9 cellular contexts compared by ENCODE assay signal in genomic region chr7:150737265-150738055, GRCh38. TPM values are rescaled to one million over a fixed set of nuclear protein-coding genes. Genes with fewer than 3 reads are reported as not detected.
A peak's percentile ranks its signal among the peaks of the same experiment; 100 is the strongest.
DNase-seq lines count a peak whose midpoint lies in the region; ATAC-seq and TF ChIP-seq lines count a peak whose summit lies in the region.
"Had no signal": no experiment of that assay in that cellular context is flagged by ENCODE, and none has a peak within 500 bp of the region (broad histone marks: within the 10 kb centered on the region; RNA-seq: fewer than 3 reads in every experiment).

Gene GIMAP5 (plus strand): TSS chr7:150737418. CDS start chr7:150740885, 3,467 bp downstream.

- 31 to 77% methylated on average over 14 of the region's 14 CpGs for WGBS in sigmoid colon, 2 donors

- H3K27ac Mint-ChIP-seq in T-cell: peak within 1 kb of the TSS; percentile 94 to 99
- no peak within 1 kb of the TSS for H3K27ac Mint-ChIP-seq in HFFc6

- intact Hi-C loops in colonic mucosa (cut with DNase I) (no loop called here), sigmoid colon (cut with DNase I) (no loop called here)

- H3K27me3 ChIP-seq in colonic mucosa (no peaks in the 10 kb centered on the region), sigmoid colon (no peaks in the 10 kb centered on the region)

- H3K4me3 Mint-ChIP-seq in T-cell (peak within 1 kb of the TSS; percentile 93 to 99 (median 93)), HFFc6 (no peak within 1 kb of the TSS)
- H3K4me3 Mint-ChIP-seq: neural crest cell had no signal

- H3K27me3 Mint-ChIP-seq in T-cell (no peaks in the 10 kb centered on the region), HFFc6 (ENCODE audit: insufficient read depth) (no peaks in the 10 kb centered on the region; the same call in 1 of the 2 replicates)

- no peak for TF ChIP-seq POLR2A in sigmoid colon (IDR thresholded peaks at IDR 0.05)

- DNase-seq in NK-92 treated with Interleukin-12 subunit alpha and Interleukin-12 subunit beta, amount 100 ng/mL, for 24 hours (lab: John Stamatoyannopoulos, UW): peak; percentile 61
- no peak for DNase-seq in NK-92 (lab: John Stamatoyannopoulos, UW; ENCODE audit: unreplicated experiment)
- peak in 19 of 34 experiments; percentile 21 to 74 (median 44) for DNase-seq in T-cell
- DNase-seq in colonic mucosa: no peak
- DNase-seq in sigmoid colon: no peak
- no peak for DNase-seq in NCI-H187 treated with DMSO at 0.1 percent for 48 hours (lab: John Stamatoyannopoulos, UW)
- DNase-seq in HFFc6: no peak

- TF ChIP-seq EP300 in sigmoid colon (IDR thresholded peaks at IDR 0.05): no peak

- peaks cover 65 to 86% (median 69%) of the 10 kb centered on the region in 3 donors for H3K4me1 Mint-ChIP-seq in T-cell
- no peaks in the 10 kb centered on the region for H3K4me1 Mint-ChIP-seq in HFFc6 (ENCODE audit: low read depth)

- TF ChIP-seq CTCF in colonic mucosa (IDR thresholded peaks at IDR 0.05) (no peak), sigmoid colon (IDR thresholded peaks at IDR 0.05) (no peak), HFFc6 (IDR thresholded peaks at IDR 0.05) (no peak)

- H3K27ac ChIP-seq in colonic mucosa: peak within 1 kb of the TSS; percentile 67
- H3K27ac ChIP-seq in sigmoid colon: peak within 1 kb of the TSS; percentile 57 to 72 (median 62)

- POLR2A ChIA-PET in T-cell (lab: Charles Lee): interaction anchor here in 1 of 2 donors (0.5 to 1.1 kb wide), 3 partner anchors 223 to 288 kb away, joined by 3 to 7 read pairs (median 3); partner anchors contain the start of gene GIMAP7

- peak within 1 kb of the TSS; percentile 29 for H3K4me3 ChIP-seq in colonic mucosa
- peak within 1 kb of the TSS; percentile 14 to 45 (median 36) for H3K4me3 ChIP-seq in sigmoid colon

- H3K9me3 ChIP-seq in colonic mucosa (no peaks in the 10 kb centered on the region), sigmoid colon (no peaks in the 10 kb centered on the region)

- CTCF ChIA-PET in T-cell (lab: Charles Lee): interaction anchor here in 1 of 2 donors (0.6 to 0.8 kb wide), 2 partner anchors 22 to 288 kb away, joined by 3 read pairs; partner anchors contain the start of gene GIMAP1

- no peaks in the 10 kb centered on the region for H3K36me3 ChIP-seq in colonic mucosa
- no peaks in the 10 kb centered on the region for H3K36me3 ChIP-seq in sigmoid colon

- peak within 1 kb of the TSS; percentile 55 to 62 for H3K9ac ChIP-seq in colonic mucosa (ENCODE audit: low read depth in 2 of 2, low read length in 2 of 2)

- ATAC-seq in T-cell (replicated peaks in 1 of 4) (peak; percentile 71 to 74 (median 73)), HG03442 (IDR thresholded peaks at IDR 0.05; ENCODE audit: unreplicated experiment) (no peak)

- H3K4me1 ChIP-seq in colonic mucosa: no peaks in the 10 kb centered on the region
- peaks cover 0 to 3% (median 1%) of the 10 kb centered on the region in 4 donors for H3K4me1 ChIP-seq in sigmoid colon

- H3K9me3 Mint-ChIP-seq in T-cell: no peaks in the 10 kb centered on the region
- peaks cover 40% of the 10 kb centered on the region for H3K9me3 Mint-ChIP-seq in HFFc6
- H3K9me3 Mint-ChIP-seq: neural crest cell had no signal

- H3K36me3 Mint-ChIP-seq in T-cell (peaks cover 50% of the 10 kb centered on the region), HFFc6 (ENCODE audit: low read depth) (no peaks in the 10 kb centered on the region; the same call in 1 of the 2 replicates)

RNA-seq across cellular contexts. Expression of gene GIMAP5, which starts in this region (rescaled TPM):
- 100 to 1,000 TPM in 3 of 5 donors, 10 to 100 TPM in 2; 82.8 to 271 (median 248) TPM for total RNA-seq in T-cell
- 1 to 10 TPM; 2.5 to 5.2 TPM for total RNA-seq in colonic mucosa
- total RNA-seq in sigmoid colon: 10 to 100 TPM; 17.2 to 30.7 (median 18.5) TPM
- 10 to 100 TPM in 1 of 3 donors, 1 to 10 TPM in 2; 7.9 to 39.4 (median 9.6) TPM for polyA plus RNA-seq in sigmoid colon
- total RNA-seq in HFFc6 (2021; fragmentation: NEBNext Ultra II Directional; extraction: Animal tissue kit (Norgen Biotek cat#: 25700)): not detected

Comparison
In these comparisons a context has a peak if more than half of its experiments do, and no peak if none do; other contexts are left out.
1. DNase-seq: peak in NK-92 treated with Interleukin-12 subunit alpha and Interleukin-12 subunit beta, amount 100 ng/mL, for 24 hours (single experiment) and T-cell (19 of 34); none in NK-92 (single experiment), colonic mucosa (single experiment), sigmoid colon (single experiment), NCI-H187 treated with DMSO at 0.1 percent for 48 hours (single experiment) and HFFc6 (single experiment).